Comparison of ENCODE assay signal across 2 cellular contexts in genomic region chr11:35911616-35912165, GRCh38.
A peak's percentile ranks its signal among the peaks of the same experiment; 100 is the strongest.
TF ChIP-seq lines count a peak whose summit lies in the region.

No MANE protein-coding gene starts in this region.

TF ChIP-seq in liver, 16 proteins besides CTCF, POLR2A, EP300 and RAD21:
- peak; percentile 15 for TF ChIP-seq NR2F2 (IDR thresholded peaks at IDR 0.05)
- peak; percentile 14 to 51 for TF ChIP-seq RXRA (IDR thresholded peaks at IDR 0.05)
- TF ChIP-seq EGR1 (IDR thresholded peaks at IDR 0.05; ENCODE audit: low read depth in 2 of 2): no peak

TF ChIP-seq in HepG2, 621 proteins besides CTCF, POLR2A, EP300 and RAD21:
- no peak for TF ChIP-seq ZC3H4 (CRISPR knock-in tag; IDR thresholded peaks at IDR 0.05; ENCODE audit: borderline replicate concordance)
- no peak for TF ChIP-seq ARID4A (CRISPR knock-in tag; IDR thresholded peaks at IDR 0.05; ENCODE audit: borderline replicate concordance)
- TF ChIP-seq TIGD3 (CRISPR knock-in tag; IDR thresholded peaks at IDR 0.05; ENCODE audit: borderline replicate concordance): no peak
- no peak for TF ChIP-seq ZNF547 (CRISPR knock-in tag; IDR thresholded peaks at IDR 0.05)
- no peak for TF ChIP-seq KDM1A (CRISPR knock-in tag; IDR thresholded peaks at IDR 0.05)
- TF ChIP-seq MAX (IDR thresholded peaks at IDR 0.05): no peak
- TF ChIP-seq NFIC (IDR thresholded peaks at IDR 0.05; ENCODE audit: low read length): no peak
- TF ChIP-seq BHLHE40 (IDR thresholded peaks at IDR 0.05; ENCODE audit: low read length): no peak
- no peak for TF ChIP-seq XBP1 (CRISPR knock-in tag; IDR thresholded peaks at IDR 0.05)
TF ChIP-seq in HepG2: peak in this region for 0.
